Comparison of ENCODE assay signal across 8 cellular contexts in genomic region chr18:77062518-77063003, GRCh38.
DNase-seq lines count a peak whose midpoint lies in the region; ATAC-seq and TF ChIP-seq lines count a peak whose summit lies in the region.

No MANE protein-coding gene starts in this region.

- H3K27me3 Mint-ChIP-seq in activated naive CD8-positive, alpha-beta T cell treated with anti-CD3 and anti-CD28 coated beads, Interleukin-2, amount 50 U/mL, for 24 hours: no peaks in the 10 kb centered on the region

- no peak overlapping the region for H3K4me2 ChIP-seq in osteoblast (ENCODE audit: insufficient read depth, low read length)

- no peaks in the 10 kb centered on the region for H3K36me3 ChIP-seq in osteoblast (ENCODE audit: insufficient read depth, low read length)

- H2AFZ ChIP-seq in osteoblast (ENCODE audit: low read length): no peak overlapping the region

- peaks cover 59% of the 10 kb centered on the region for H3K36me3 Mint-ChIP-seq in activated naive CD8-positive, alpha-beta T cell treated with anti-CD3 and anti-CD28 coated beads, Interleukin-2, amount 50 U/mL, for 24 hours (ENCODE audit: low read depth)

- no peak for TF ChIP-seq CTCF in osteoblast (IDR thresholded peaks at IDR 0.05; ENCODE audit: extremely low read depth, low read depth, low read length)

- peaks cover 34% of the 10 kb centered on the region for H3K4me1 ChIP-seq in osteoblast (ENCODE audit: insufficient read depth, low read length)

- H3K4me3 ChIP-seq in osteoblast (ENCODE audit: insufficient read depth, low read length): no peak overlapping the region

- H3K4me1 Mint-ChIP-seq in activated naive CD8-positive, alpha-beta T cell treated with anti-CD3 and anti-CD28 coated beads, Interleukin-2, amount 50 U/mL, for 24 hours: peaks cover 86% of the 10 kb centered on the region

- peak overlapping the region; percentile 29 for H3K4me3 Mint-ChIP-seq in activated naive CD8-positive, alpha-beta T cell treated with anti-CD3 and anti-CD28 coated beads, Interleukin-2, amount 50 U/mL, for 24 hours

- no peaks in the 10 kb centered on the region for H3K27me3 ChIP-seq in osteoblast (ENCODE audit: insufficient read depth, low read length)

- peaks cover 4% of the 10 kb centered on the region for H3K9me3 Mint-ChIP-seq in activated naive CD8-positive, alpha-beta T cell treated with anti-CD3 and anti-CD28 coated beads, Interleukin-2, amount 50 U/mL, for 24 hours

- H3K9me3 ChIP-seq in osteoblast (ENCODE audit: low read depth, low read length): no peaks in the 10 kb centered on the region

- no peaks in the 10 kb centered on the region for H3K79me2 ChIP-seq in osteoblast (ENCODE audit: insufficient read depth, low read length)

- H4K20me1 ChIP-seq in osteoblast (ENCODE audit: insufficient read depth, low read length): no peaks in the 10 kb centered on the region

- peak overlapping the region; percentile 93 for H3K27ac Mint-ChIP-seq in activated naive CD8-positive, alpha-beta T cell treated with anti-CD3 and anti-CD28 coated beads, Interleukin-2, amount 50 U/mL, for 24 hours

- H3K27ac ChIP-seq in osteoblast (ENCODE audit: low read depth, low read length): peak overlapping the region; percentile 79

- ATAC-seq in GM18499 (IDR thresholded peaks at IDR 0.05; ENCODE audit: insufficient read depth, unreplicated experiment): peak; percentile 52
- peak; percentile 41 for ATAC-seq in HG02623 (IDR thresholded peaks at IDR 0.05; ENCODE audit: unreplicated experiment)
- peak; percentile 58 for ATAC-seq in activated naive CD8-positive, alpha-beta T cell treated with anti-CD3 and anti-CD28 coated beads, Interleukin-2, amount 50 U/mL, for 24 hours

- DNase-seq in NCI-H2196 treated with DMSO at 0.1 percent for 48 hours (lab: John Stamatoyannopoulos, UW; ENCODE audit: unreplicated experiment) (peak; percentile 32), osteoblast (ENCODE audit: insufficient read length, low spot score, missing footprints) (peak; percentile 37), NCI-H2227 (lab: John Stamatoyannopoulos, UW; ENCODE audit: unreplicated experiment) (no peak), iPS-NIHi7 (ENCODE audit: extremely low spot score) (no peak), dermis blood vessel endothelial cell (no peak)
- DNase-seq in activated naive CD8-positive, alpha-beta T cell treated with anti-CD3 and anti-CD28 coated beads, Interleukin-2, amount 50 U/mL, for 24 hours: peak; percentile 48

Comparison
In these comparisons a context has a peak if more than half of its experiments do, and no peak if none do; other contexts are left out.
1. DNase-seq: peak in NCI-H2196 treated with DMSO at 0.1 percent for 48 hours (single experiment), activated naive CD8-positive, alpha-beta T cell treated with anti-CD3 and anti-CD28 coated beads, Interleukin-2, amount 50 U/mL, for 24 hours (single experiment) and osteoblast (single experiment); none in NCI-H2227 (single experiment), iPS-NIHi7 (single experiment) and dermis blood vessel endothelial cell (single experiment).
2. Peak in every context shown above with its lines, with median percentiles within 50 percentile points of each other: ATAC-seq.